13 cellular contexts compared by ENCODE assay signal in the genomic region with DNA sequence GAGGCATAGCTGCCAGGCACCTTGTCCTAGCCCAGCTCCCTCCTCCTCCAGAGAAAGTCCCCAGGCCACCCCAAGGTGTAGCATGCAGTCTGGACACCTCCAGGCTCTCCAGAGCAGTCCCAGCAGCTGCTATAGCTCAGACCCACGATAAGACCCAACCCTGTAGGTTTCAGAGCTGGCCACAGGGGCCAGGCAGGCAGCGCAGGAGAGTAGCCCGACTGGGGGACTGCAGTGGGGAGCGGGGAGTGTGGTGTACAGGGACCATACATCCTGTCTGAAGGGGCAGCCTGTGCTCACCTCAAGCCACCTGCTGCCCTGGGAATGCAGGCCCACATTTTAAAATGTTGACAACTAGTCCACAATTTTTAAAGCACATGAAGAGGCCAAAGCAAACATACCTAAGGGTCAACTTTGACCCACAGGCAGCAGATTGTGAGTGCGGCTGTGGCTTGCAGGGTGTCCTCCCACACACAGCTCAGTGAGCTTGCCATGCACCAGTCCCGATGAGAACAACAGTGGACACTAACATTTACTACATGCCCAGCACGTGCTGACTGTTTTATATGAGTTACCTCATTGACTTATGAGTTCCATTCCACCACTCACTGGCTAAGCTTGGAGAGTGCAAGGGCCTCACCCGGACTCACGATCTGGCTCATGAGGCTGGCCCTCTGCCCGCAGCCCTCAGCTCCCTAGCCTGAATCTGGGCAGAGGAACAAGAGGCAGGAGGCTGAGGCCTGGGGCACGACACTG.
A peak's percentile ranks its signal among the peaks of the same experiment; 100 is the strongest.
DNase-seq lines count a peak whose midpoint lies in the region; ATAC-seq and TF ChIP-seq lines count a peak whose summit lies in the region.
"Had no signal": no experiment of that assay in that cellular context is flagged by ENCODE, and none has a peak within 500 bp of the region (broad histone marks: within the 10 kb centered on the region; RNA-seq: fewer than 3 reads in every experiment).

No MANE protein-coding gene starts in this region.

- CTCF ChIA-PET in activated naive CD4-positive, alpha-beta T cell treated with anti-CD3 and anti-CD28 coated beads, Interleukin-2, amount 10 ng/mL, durations not matched to agents 7 days and 5 days (lab: Charles Lee), result interaction anchor here (1.1 kb wide), 1 partner anchor 159 kb away, joined by 3 read pairs; no protein-coding TSS in a partner anchor

- no peaks in the 10 kb centered on the region for H3K9me2 ChIP-seq in MM.1S (replicated peaks; ENCODE audit: insufficient read depth, low read length)

- 31 to 32% methylated on average over 11 of the region's 11 CpGs for WGBS in aorta, 2 donors

- no peaks in the 10 kb centered on the region for H3K79me2 ChIP-seq in fibroblast of lung (ENCODE audit: control insufficient read depth, insufficient read depth, low read length)
- no peaks in the 10 kb centered on the region for H3K79me2 ChIP-seq in MM.1S (ENCODE audit: low read length)

- H3K4me1 Mint-ChIP-seq in activated naive CD4-positive, alpha-beta T cell treated with anti-CD3 and anti-CD28 coated beads, Interleukin-2, amount 10 ng/mL, durations not matched to agents 7 days and 5 days, result no peaks in the 10 kb centered on the region
- H3K4me1 Mint-ChIP-seq: activated CD8-positive, alpha-beta memory T cell treated with anti-CD3 and anti-CD28 coated beads, Interleukin-2, amount 10 ng/mL, durations not matched to agents 7 days and 5 days had no signal

- H3K36me3 Mint-ChIP-seq in activated naive CD4-positive, alpha-beta T cell treated with anti-CD3 and anti-CD28 coated beads, Interleukin-2, amount 50 U/mL, for 72 hours, result no peaks in the 10 kb centered on the region
- no peaks in the 10 kb centered on the region for H3K36me3 Mint-ChIP-seq in activated naive CD4-positive, alpha-beta T cell treated with anti-CD3 and anti-CD28 coated beads, Interleukin-2, amount 10 ng/mL, durations not matched to agents 7 days and 5 days

- no peaks in the 10 kb centered on the region for H3K36me3 ChIP-seq in fibroblast of lung (ENCODE audit: control insufficient read depth, insufficient read depth, low read length)
- no peaks in the 10 kb centered on the region for H3K36me3 ChIP-seq in mucosa of descending colon (ENCODE audit: low read depth)
- H3K36me3 ChIP-seq in aorta (ENCODE audit: control insufficient read depth in 1 of 2, insufficient read depth in 2 of 2, low read length in 1 of 2), result no peaks in the 10 kb centered on the region
- no peaks in the 10 kb centered on the region for H3K36me3 ChIP-seq in MM.1S (replicated peaks; ENCODE audit: insufficient read depth, low read length)

- H3K9ac ChIP-seq in fibroblast of lung (ENCODE audit: insufficient read depth, low read length) (no peak overlapping the region), MM.1S (ENCODE audit: low read length) (no peak overlapping the region)
- H3K9ac ChIP-seq: parathyroid adenoma had no signal

- H3K4me3 Mint-ChIP-seq in activated naive CD4-positive, alpha-beta T cell treated with anti-CD3 and anti-CD28 coated beads, Interleukin-2, amount 10 ng/mL, durations not matched to agents 7 days and 5 days, result no peak overlapping the region
- H3K4me3 Mint-ChIP-seq: activated CD8-positive, alpha-beta memory T cell treated with anti-CD3 and anti-CD28 coated beads, Interleukin-2, amount 10 ng/mL, durations not matched to agents 7 days and 5 days; dendritic cell treated with granulocyte-macrophage colony-stimulating factor and Interleukin-4, amounts not matched to agents 40 ng/mL and 50 ng/mL, for 4 days; IgD-negative memory B cell had no signal

- intact Hi-C loops in mucosa of descending colon (cut with DNase I, micrococcal nuclease), result no loop called here
- intact Hi-C loops in aorta (cut with DNase I), result no loop called here

- H3K27me3 Mint-ChIP-seq in activated naive CD4-positive, alpha-beta T cell treated with anti-CD3 and anti-CD28 coated beads, Interleukin-2, amount 10 ng/mL, durations not matched to agents 7 days and 5 days, result no peaks in the 10 kb centered on the region
- H3K27me3 Mint-ChIP-seq: activated CD8-positive, alpha-beta memory T cell treated with anti-CD3 and anti-CD28 coated beads, Interleukin-2, amount 10 ng/mL, durations not matched to agents 7 days and 5 days; dendritic cell treated with granulocyte-macrophage colony-stimulating factor and Interleukin-4, amounts not matched to agents 40 ng/mL and 50 ng/mL, for 4 days; IgD-negative memory B cell had no signal

- no peak overlapping the region for H3K4me2 ChIP-seq in fibroblast of lung (ENCODE audit: extremely low read depth, insufficient read depth, low read length)
- H3K4me2 ChIP-seq in MM.1S (ENCODE audit: low read depth, low read length), result no peak overlapping the region

- peak overlapping the region; percentile 21 to 73 for H3K27ac Mint-ChIP-seq in activated naive CD4-positive, alpha-beta T cell treated with anti-CD3 and anti-CD28 coated beads, Interleukin-2, amount 50 U/mL, for 72 hours
- H3K27ac Mint-ChIP-seq in activated naive CD4-positive, alpha-beta T cell treated with anti-CD3 and anti-CD28 coated beads, Interleukin-2, amount 10 ng/mL, durations not matched to agents 7 days and 5 days, result no peak overlapping the region
- H3K27ac Mint-ChIP-seq: activated CD8-positive, alpha-beta memory T cell treated with anti-CD3 and anti-CD28 coated beads, Interleukin-2, amount 10 ng/mL, durations not matched to agents 7 days and 5 days; dendritic cell treated with granulocyte-macrophage colony-stimulating factor and Interleukin-4, amounts not matched to agents 40 ng/mL and 50 ng/mL, for 4 days; IgD-negative memory B cell had no signal

- ATAC-seq in activated naive CD4-positive, alpha-beta T cell treated with anti-CD3 and anti-CD28 coated beads, Interleukin-2, amount 50 U/mL, for 72 hours, result no peak
- ATAC-seq in mucosa of descending colon (peak; percentile 40), aorta (ENCODE audit: low FRiP score) (peak; percentile 63)
- ATAC-seq: activated CD8-positive, alpha-beta memory T cell treated with anti-CD3 and anti-CD28 coated beads, Interleukin-2, amount 10 ng/mL, durations not matched to agents 7 days and 5 days had no signal

- DNase-seq in activated naive CD4-positive, alpha-beta T cell treated with anti-CD3 and anti-CD28 coated beads, Interleukin-2, amount 50 U/mL, for 72 hours (ENCODE audit: low spot score in 2 of 2), result no peak
- DNase-seq in activated naive CD4-positive, alpha-beta T cell treated with anti-CD3 and anti-CD28 coated beads, Interleukin-2, amount 10 ng/mL, durations not matched to agents 7 days and 5 days, result no peak
- DNase-seq in fibroblast of lung (ENCODE audit: low read depth in 2 of 2) (peak; percentile 60 to 70), mucosa of descending colon (peak in 2 of 3 donors; percentile 43 to 44), aorta (peak; percentile 82 to 90), iPS-NIHi11 (ENCODE audit: low spot score) (no peak), NCI-H1092 treated with DMSO at 0.1 percent for 48 hours (lab: John Stamatoyannopoulos, UW) (no peak), MM.1S (no peak)
- DNase-seq: ACHN; activated CD8-positive, alpha-beta memory T cell treated with anti-CD3 and anti-CD28 coated beads, Interleukin-2, amount 10 ng/mL, durations not matched to agents 7 days and 5 days had no signal

- H4K20me1 ChIP-seq in fibroblast of lung (ENCODE audit: control insufficient read depth, extremely low read depth, insufficient read depth, low read length) (no peaks in the 10 kb centered on the region), MM.1S (ENCODE audit: insufficient read depth, low read length) (no peaks in the 10 kb centered on the region)

- no peaks in the 10 kb centered on the region for H3K9me3 Mint-ChIP-seq in activated naive CD4-positive, alpha-beta T cell treated with anti-CD3 and anti-CD28 coated beads, Interleukin-2, amount 50 U/mL, for 72 hours
- H3K9me3 Mint-ChIP-seq in activated naive CD4-positive, alpha-beta T cell treated with anti-CD3 and anti-CD28 coated beads, Interleukin-2, amount 10 ng/mL, durations not matched to agents 7 days and 5 days, result no peaks in the 10 kb centered on the region
- H3K9me3 Mint-ChIP-seq: dendritic cell treated with granulocyte-macrophage colony-stimulating factor and Interleukin-4, amounts not matched to agents 40 ng/mL and 50 ng/mL, for 4 days; IgD-negative memory B cell had no signal

- no peaks in the 10 kb centered on the region for H3K27me3 ChIP-seq in fibroblast of lung (ENCODE audit: control insufficient read depth, insufficient read depth, low read length)
- H3K27me3 ChIP-seq in aorta (ENCODE audit: control insufficient read depth in 1 of 2, insufficient read depth in 2 of 2, low read length in 1 of 2), result no peaks in the 10 kb centered on the region
- no peaks in the 10 kb centered on the region for H3K27me3 ChIP-seq in MM.1S (replicated peaks; ENCODE audit: insufficient read depth, low read length)

- H2AFZ ChIP-seq in fibroblast of lung (ENCODE audit: low read length) (no peak overlapping the region), MM.1S (ENCODE audit: low read length) (no peak overlapping the region)
- H2AFZ ChIP-seq: parathyroid adenoma had no signal

- TF ChIP-seq CTCF in fibroblast of lung (conservative IDR thresholded peaks at IDR 0.05 in 1 of 2, IDR thresholded peaks at IDR 0.05 in 1 of 2; ENCODE audit: low read depth in 1 of 2, low read length in 2 of 2) (no peak), mucosa of descending colon (IDR thresholded peaks at IDR 0.05) (no peak), MM.1S (IDR thresholded peaks at IDR 0.05; ENCODE audit: low read length) (no peak)

- H3K9me3 ChIP-seq in fibroblast of lung (ENCODE audit: control insufficient read depth, insufficient read depth, low read depth, low read length) (no peaks in the 10 kb centered on the region), mucosa of descending colon (no peaks in the 10 kb centered on the region), aorta (ENCODE audit: control insufficient read depth, low read length) (no peaks in the 10 kb centered on the region), MM.1S (replicated peaks; ENCODE audit: insufficient read depth, low read length) (no peaks in the 10 kb centered on the region)

- H3K4me3 ChIP-seq in fibroblast of lung (replicated peaks in 1 of 4; ENCODE audit: control extremely low read depth in 1 of 4, insufficient read depth in 1 of 4, low read depth in 3 of 4, low read length in 4 of 4), result no peak overlapping the region
- no peak overlapping the region for H3K4me3 ChIP-seq in mucosa of descending colon
- H3K4me3 ChIP-seq in aorta (ENCODE audit: low read length in 2 of 2), result no peak overlapping the region
- H3K4me3 ChIP-seq in MM.1S (ENCODE audit: low read length), result no peak overlapping the region

- no peaks in the 10 kb centered on the region for H3F3A ChIP-seq in MM.1S (ENCODE audit: insufficient read depth, low read length)

- H3K27ac ChIP-seq in fibroblast of lung (ENCODE audit: insufficient read depth, low read length), result no peak overlapping the region
- H3K27ac ChIP-seq in aorta (ENCODE audit: low read depth in 1 of 2, low read length in 2 of 2), result peak overlapping the region; percentile 10 to 65
- H3K27ac ChIP-seq in MM.1S (ENCODE audit: low read length), result no peak overlapping the region
- H3K27ac ChIP-seq: parathyroid adenoma had no signal

- H3K4me1 ChIP-seq in fibroblast of lung (ENCODE audit: control insufficient read depth, extremely low read depth, insufficient read depth, low read length) (peaks cover 8% of the 10 kb centered on the region), mucosa of descending colon (ENCODE audit: low read depth) (peaks cover 29% of the 10 kb centered on the region), aorta (ENCODE audit: control insufficient read depth in 1 of 2, insufficient read depth in 2 of 2, low read length in 2 of 2) (peaks cover 0 to 3% of the 10 kb centered on the region in 2 donors), MM.1S (ENCODE audit: low read length) (peaks cover 16% of the 10 kb centered on the region)

Comparison
In these comparisons a context has a peak if more than half of its experiments do, and no peak if none do; other contexts are left out.
1. ATAC-seq: peak in mucosa of descending colon (single experiment) and aorta (single experiment); none in activated naive CD4-positive, alpha-beta T cell treated with anti-CD3 and anti-CD28 coated beads, Interleukin-2, amount 50 U/mL, for 72 hours (0 of 2).
2. DNase-seq: peak in fibroblast of lung (2 of 2), mucosa of descending colon (2 of 3) and aorta (2 of 2); none in activated naive CD4-positive, alpha-beta T cell treated with anti-CD3 and anti-CD28 coated beads, Interleukin-2, amount 50 U/mL, for 72 hours (0 of 2), activated naive CD4-positive, alpha-beta T cell treated with anti-CD3 and anti-CD28 coated beads, Interleukin-2, amount 10 ng/mL, durations not matched to agents 7 days and 5 days (single experiment), iPS-NIHi11 (single experiment), NCI-H1092 treated with DMSO at 0.1 percent for 48 hours (single experiment) and MM.1S (single experiment).
3. H3K27ac ChIP-seq: peak in aorta (2 of 2); none in fibroblast of lung (single experiment) and MM.1S (single experiment).